ENCODE assay signal across 1 cellular context in the genomic region with DNA sequence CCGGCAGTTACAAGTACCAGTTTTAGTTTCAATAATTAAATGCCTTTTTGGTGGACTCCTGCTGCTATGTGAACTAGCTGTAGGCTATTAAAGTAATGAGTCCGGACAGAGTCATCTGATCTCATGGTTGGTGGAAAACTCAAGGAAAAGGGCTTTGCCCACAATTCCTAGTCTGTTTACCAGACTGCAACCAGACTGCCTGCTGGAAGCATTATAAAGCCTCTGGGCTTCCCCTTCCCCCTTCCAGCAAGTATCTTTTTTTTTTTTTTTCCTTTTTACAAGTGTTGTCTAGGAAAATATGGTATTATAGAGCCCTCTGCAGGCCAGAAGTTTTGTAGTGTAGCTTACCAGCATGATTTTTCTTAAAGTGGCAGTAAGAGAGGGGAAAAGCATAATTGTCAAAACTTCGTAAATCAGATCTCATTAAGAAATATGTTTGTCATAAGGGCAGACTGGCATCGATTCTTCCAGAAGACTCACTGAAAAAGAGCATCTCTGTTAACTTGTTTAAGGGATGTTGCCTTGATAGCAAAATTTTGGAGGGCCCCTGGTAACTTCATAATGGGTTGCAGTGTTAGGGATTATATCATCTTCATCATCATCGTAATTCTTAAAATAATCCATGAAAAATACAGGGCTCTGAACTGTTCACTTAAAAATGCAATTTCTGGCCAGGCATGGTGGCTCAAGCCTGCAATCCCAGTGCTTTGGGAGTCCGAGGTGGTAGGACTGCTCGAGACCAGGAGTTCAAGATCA.
TF ChIP-seq lines count a peak whose summit lies in the region.

No MANE protein-coding gene starts in this region.

TF ChIP-seq in HEK293, 187 proteins besides CTCF, POLR2A, EP300 and RAD21 (continued from another document and continues in another):
- TF ChIP-seq, protein P1, sequence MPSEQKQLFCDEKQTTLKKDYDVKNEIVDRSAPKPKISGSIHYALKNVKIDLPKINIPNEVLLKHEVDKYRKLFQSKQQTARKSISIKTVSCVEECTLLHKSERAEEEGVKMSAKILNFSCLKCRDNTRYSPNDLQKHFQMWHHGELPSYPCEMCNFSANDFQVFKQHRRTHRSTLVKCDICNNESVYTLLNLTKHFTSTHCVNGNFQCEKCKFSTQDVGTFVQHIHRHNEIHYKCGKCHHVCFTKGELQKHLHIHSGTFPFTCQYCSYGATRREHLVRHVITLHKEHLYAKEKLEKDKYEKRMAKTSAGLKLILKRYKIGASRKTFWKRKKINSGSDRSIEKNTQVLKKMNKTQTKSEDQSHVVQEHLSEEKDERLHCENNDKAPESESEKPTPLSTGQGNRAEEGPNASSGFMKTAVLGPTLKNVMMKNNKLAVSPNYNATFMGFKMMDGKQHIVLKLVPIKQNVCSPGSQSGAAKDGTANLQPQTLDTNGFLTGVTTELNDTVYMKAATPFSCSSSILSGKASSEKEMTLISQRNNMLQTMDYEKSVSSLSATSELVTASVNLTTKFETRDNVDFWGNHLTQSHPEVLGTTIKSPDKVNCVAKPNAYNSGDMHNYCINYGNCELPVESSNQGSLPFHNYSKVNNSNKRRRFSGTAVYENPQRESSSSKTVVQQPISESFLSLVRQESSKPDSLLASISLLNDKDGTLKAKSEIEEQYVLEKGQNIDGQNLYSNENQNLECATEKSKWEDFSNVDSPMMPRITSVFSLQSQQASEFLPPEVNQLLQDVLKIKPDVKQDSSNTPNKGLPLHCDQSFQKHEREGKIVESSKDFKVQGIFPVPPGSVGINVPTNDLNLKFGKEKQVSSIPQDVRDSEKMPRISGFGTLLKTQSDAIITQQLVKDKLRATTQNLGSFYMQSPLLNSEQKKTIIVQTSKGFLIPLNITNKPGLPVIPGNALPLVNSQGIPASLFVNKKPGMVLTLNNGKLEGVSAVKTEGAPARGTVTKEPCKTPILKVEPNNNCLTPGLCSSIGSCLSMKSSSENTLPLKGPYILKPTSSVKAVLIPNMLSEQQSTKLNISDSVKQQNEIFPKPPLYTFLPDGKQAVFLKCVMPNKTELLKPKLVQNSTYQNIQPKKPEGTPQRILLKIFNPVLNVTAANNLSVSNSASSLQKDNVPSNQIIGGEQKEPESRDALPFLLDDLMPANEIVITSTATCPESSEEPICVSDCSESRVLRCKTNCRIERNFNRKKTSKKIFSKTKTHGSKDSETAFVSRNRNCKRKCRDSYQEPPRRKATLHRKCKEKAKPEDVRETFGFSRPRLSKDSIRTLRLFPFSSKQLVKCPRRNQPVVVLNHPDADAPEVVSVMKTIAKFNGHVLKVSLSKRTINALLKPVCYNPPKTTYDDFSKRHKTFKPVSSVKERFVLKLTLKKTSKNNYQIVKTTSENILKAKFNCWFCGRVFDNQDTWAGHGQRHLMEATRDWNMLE (tag by site-specific recombination; conservative IDR thresholded peaks at IDR 0.05; ENCODE audit: low read depth) = no peak
- TF ChIP-seq, protein P2, sequence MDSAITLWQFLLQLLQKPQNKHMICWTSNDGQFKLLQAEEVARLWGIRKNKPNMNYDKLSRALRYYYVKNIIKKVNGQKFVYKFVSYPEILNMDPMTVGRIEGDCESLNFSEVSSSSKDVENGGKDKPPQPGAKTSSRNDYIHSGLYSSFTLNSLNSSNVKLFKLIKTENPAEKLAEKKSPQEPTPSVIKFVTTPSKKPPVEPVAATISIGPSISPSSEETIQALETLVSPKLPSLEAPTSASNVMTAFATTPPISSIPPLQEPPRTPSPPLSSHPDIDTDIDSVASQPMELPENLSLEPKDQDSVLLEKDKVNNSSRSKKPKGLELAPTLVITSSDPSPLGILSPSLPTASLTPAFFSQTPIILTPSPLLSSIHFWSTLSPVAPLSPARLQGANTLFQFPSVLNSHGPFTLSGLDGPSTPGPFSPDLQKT (IDR thresholded peaks at IDR 0.05; ENCODE audit: borderline replicate concordance, low read depth, low read length) = no peak
- TF ChIP-seq ZNF658 (tag by site-specific recombination; IDR thresholded peaks at IDR 0.05) = no peak
- TF ChIP-seq ZNF274 (IDR thresholded peaks at IDR 0.05; ENCODE audit: low read length) = no peak
- TF ChIP-seq ZNF274 (tag by site-specific recombination; IDR thresholded peaks at IDR 0.05; ENCODE audit: borderline replicate concordance) = no peak
- peak; percentile 53 for TF ChIP-seq MZF1 (tag by site-specific recombination; IDR thresholded peaks at IDR 0.05; ENCODE audit: borderline replicate concordance)
- TF ChIP-seq, protein P3, sequence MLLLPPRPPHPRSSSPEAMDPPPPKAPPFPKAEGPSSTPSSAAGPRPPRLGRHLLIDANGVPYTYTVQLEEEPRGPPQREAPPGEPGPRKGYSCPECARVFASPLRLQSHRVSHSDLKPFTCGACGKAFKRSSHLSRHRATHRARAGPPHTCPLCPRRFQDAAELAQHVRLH (tag by site-specific recombination; IDR thresholded peaks at IDR 0.05) = no peak
- TF ChIP-seq ZBTB7A (tag by site-specific recombination; IDR thresholded peaks at IDR 0.05; ENCODE audit: low read depth) = no peak
- TF ChIP-seq ZNF423 (tag by site-specific recombination; IDR thresholded peaks at IDR 0.05) = no peak
- TF ChIP-seq SCRT2 (tag by site-specific recombination; IDR thresholded peaks at IDR 0.05) = 0 out of 2 replicates have a peak, but pooled peaks have one; percentile 11
- no peak for TF ChIP-seq ZNF560 (tag by site-specific recombination; IDR thresholded peaks at IDR 0.05; ENCODE audit: borderline replicate concordance)
- no peak for TF ChIP-seq RBAK (tag by site-specific recombination; IDR thresholded peaks at IDR 0.05)
- peak; percentile 90 for TF ChIP-seq FEZF1 (tag by site-specific recombination; IDR thresholded peaks at IDR 0.05)
- TF ChIP-seq, protein P4, sequence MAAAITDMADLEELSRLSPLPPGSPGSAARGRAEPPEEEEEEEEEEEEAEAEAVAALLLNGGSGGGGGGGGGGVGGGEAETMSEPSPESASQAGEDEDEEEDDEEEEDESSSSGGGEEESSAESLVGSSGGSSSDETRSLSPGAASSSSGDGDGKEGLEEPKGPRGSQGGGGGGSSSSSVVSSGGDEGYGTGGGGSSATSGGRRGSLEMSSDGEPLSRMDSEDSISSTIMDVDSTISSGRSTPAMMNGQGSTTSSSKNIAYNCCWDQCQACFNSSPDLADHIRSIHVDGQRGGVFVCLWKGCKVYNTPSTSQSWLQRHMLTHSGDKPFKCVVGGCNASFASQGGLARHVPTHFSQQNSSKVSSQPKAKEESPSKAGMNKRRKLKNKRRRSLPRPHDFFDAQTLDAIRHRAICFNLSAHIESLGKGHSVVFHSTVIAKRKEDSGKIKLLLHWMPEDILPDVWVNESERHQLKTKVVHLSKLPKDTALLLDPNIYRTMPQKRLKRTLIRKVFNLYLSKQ (tag by site-specific recombination; IDR thresholded peaks at IDR 0.05; ENCODE audit: borderline replicate concordance) = no peak
- TF ChIP-seq, protein P5, sequence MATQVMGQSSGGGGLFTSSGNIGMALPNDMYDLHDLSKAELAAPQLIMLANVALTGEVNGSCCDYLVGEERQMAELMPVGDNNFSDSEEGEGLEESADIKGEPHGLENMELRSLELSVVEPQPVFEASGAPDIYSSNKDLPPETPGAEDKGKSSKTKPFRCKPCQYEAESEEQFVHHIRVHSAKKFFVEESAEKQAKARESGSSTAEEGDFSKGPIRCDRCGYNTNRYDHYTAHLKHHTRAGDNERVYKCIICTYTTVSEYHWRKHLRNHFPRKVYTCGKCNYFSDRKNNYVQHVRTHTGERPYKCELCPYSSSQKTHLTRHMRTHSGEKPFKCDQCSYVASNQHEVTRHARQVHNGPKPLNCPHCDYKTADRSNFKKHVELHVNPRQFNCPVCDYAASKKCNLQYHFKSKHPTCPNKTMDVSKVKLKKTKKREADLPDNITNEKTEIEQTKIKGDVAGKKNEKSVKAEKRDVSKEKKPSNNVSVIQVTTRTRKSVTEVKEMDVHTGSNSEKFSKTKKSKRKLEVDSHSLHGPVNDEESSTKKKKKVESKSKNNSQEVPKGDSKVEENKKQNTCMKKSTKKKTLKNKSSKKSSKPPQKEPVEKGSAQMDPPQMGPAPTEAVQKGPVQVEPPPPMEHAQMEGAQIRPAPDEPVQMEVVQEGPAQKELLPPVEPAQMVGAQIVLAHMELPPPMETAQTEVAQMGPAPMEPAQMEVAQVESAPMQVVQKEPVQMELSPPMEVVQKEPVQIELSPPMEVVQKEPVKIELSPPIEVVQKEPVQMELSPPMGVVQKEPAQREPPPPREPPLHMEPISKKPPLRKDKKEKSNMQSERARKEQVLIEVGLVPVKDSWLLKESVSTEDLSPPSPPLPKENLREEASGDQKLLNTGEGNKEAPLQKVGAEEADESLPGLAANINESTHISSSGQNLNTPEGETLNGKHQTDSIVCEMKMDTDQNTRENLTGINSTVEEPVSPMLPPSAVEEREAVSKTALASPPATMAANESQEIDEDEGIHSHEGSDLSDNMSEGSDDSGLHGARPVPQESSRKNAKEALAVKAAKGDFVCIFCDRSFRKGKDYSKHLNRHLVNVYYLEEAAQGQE (tag by site-specific recombination; IDR thresholded peaks at IDR 0.05) = no peak
- no peak for TF ChIP-seq ZNF624 (tag by site-specific recombination; IDR thresholded peaks at IDR 0.05)
- no peak for TF ChIP-seq ZNF426 (tag by site-specific recombination; IDR thresholded peaks at IDR 0.05)
- TF ChIP-seq ZNF324 (tag by site-specific recombination; IDR thresholded peaks at IDR 0.05) = no peak
- TF ChIP-seq ZNF529 (tag by site-specific recombination; IDR thresholded peaks at IDR 0.05; ENCODE audit: insufficient replicate concordance) = no peak
- TF ChIP-seq ZNF704 (tag by site-specific recombination; IDR thresholded peaks at IDR 0.05) = no peak
- TF ChIP-seq, protein P6, sequence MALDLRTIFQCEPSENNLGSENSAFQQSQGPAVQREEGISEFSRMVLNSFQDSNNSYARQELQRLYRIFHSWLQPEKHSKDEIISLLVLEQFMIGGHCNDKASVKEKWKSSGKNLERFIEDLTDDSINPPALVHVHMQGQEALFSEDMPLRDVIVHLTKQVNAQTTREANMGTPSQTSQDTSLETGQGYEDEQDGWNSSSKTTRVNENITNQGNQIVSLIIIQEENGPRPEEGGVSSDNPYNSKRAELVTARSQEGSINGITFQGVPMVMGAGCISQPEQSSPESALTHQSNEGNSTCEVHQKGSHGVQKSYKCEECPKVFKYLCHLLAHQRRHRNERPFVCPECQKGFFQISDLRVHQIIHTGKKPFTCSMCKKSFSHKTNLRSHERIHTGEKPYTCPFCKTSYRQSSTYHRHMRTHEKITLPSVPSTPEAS (tag by site-specific recombination; IDR thresholded peaks at IDR 0.05) = no peak
- no peak for TF ChIP-seq ZNF548 (tag by site-specific recombination; IDR thresholded peaks at IDR 0.05)
- no peak for TF ChIP-seq ZBTB1 (tag by site-specific recombination; IDR thresholded peaks at IDR 0.05)
- TF ChIP-seq ZNF521 (tag by site-specific recombination; IDR thresholded peaks at IDR 0.05) = no peak
- TF ChIP-seq ZFHX2 (tag by site-specific recombination; conservative IDR thresholded peaks at IDR 0.05) = no peak
- TF ChIP-seq, protein P7, sequence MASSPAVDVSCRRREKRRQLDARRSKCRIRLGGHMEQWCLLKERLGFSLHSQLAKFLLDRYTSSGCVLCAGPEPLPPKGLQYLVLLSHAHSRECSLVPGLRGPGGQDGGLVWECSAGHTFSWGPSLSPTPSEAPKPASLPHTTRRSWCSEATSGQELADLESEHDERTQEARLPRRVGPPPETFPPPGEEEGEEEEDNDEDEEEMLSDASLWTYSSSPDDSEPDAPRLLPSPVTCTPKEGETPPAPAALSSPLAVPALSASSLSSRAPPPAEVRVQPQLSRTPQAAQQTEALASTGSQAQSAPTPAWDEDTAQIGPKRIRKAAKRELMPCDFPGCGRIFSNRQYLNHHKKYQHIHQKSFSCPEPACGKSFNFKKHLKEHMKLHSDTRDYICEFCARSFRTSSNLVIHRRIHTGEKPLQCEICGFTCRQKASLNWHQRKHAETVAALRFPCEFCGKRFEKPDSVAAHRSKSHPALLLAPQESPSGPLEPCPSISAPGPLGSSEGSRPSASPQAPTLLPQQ (tag by site-specific recombination; IDR thresholded peaks at IDR 0.05) = peak; percentile 44; the same call in 1 of the 2 replicates
- TF ChIP-seq ZFP3 (tag by site-specific recombination; IDR thresholded peaks at IDR 0.05; ENCODE audit: low read depth) = no peak
- peak; percentile 82 for TF ChIP-seq ZNF561 (tag by site-specific recombination; IDR thresholded peaks at IDR 0.05; ENCODE audit: borderline replicate concordance)
- TF ChIP-seq IKZF3 (tag by site-specific recombination; IDR thresholded peaks at IDR 0.05) = peak; percentile 78
- TF ChIP-seq ZNF23 (tag by site-specific recombination; IDR thresholded peaks at IDR 0.05; ENCODE audit: borderline replicate concordance) = no peak
- no peak for TF ChIP-seq GLI2 (tag by site-specific recombination; IDR thresholded peaks at IDR 0.05; ENCODE audit: borderline replicate concordance, low read depth)
- TF ChIP-seq, protein P8, sequence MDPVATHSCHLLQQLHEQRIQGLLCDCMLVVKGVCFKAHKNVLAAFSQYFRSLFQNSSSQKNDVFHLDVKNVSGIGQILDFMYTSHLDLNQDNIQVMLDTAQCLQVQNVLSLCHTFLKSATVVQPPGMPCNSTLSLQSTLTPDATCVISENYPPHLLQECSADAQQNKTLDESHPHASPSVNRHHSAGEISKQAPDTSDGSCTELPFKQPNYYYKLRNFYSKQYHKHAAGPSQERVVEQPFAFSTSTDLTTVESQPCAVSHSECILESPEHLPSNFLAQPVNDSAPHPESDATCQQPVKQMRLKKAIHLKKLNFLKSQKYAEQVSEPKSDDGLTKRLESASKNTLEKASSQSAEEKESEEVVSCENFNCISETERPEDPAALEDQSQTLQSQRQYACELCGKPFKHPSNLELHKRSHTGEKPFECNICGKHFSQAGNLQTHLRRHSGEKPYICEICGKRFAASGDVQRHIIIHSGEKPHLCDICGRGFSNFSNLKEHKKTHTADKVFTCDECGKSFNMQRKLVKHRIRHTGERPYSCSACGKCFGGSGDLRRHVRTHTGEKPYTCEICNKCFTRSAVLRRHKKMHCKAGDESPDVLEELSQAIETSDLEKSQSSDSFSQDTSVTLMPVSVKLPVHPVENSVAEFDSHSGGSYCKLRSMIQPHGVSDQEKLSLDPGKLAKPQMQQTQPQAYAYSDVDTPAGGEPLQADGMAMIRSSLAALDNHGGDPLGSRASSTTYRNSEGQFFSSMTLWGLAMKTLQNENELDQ (tag by site-specific recombination; IDR thresholded peaks at IDR 0.05; ENCODE audit: low read depth) = no peak
- TF ChIP-seq ZNF473 (tag by site-specific recombination; IDR thresholded peaks at IDR 0.05) = no peak
- no peak for TF ChIP-seq ZNF138 (tag by site-specific recombination; IDR thresholded peaks at IDR 0.05; ENCODE audit: borderline replicate concordance)
- TF ChIP-seq SP2 (tag by site-specific recombination; IDR thresholded peaks at IDR 0.05) = no peak
